1 cellular context compared by ENCODE assay signal in the genomic region with DNA sequence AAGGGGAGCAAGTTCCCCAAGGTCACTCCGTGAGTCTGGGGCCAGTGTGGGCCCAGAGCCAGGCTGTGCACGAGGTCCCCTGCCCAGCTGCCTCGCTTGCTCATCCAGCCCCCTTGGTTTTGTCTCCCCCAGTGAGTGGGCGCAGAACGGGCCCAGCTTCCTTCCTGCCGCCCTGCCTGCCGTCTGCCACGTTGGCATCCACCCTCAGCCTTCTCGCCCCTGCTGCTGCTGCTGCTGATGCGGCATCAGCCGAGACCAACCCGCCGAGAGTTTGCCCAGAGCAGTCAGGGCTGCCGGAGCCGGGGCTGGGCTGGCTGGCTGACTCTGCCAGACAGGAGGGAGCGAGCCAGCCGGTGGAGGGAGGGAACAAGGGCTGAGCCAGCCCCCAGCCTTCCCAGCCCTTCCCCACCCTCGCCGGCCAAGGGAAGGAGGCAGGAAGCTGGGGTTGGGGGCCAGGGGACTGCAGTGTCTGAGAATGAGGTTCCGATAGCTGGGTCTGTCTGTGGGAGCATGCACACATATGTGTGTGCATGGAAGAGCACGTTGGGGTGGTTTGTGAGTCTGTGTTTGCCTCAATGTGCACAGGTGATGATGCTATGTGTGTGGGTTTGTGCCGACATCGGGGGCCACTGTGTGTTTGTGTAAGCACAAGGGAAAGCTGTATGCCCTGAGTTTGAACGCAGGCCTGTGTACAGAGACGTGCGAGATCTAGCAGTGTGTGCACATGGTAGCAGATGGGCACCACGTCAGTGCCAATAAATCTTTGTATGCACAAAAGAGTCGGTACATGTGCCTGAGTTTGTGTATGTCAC.
TF ChIP-seq lines count a peak whose summit lies in the region.

No MANE protein-coding gene starts in this region.

TF ChIP-seq in HepG2, 621 proteins besides CTCF, POLR2A, EP300 and RAD21 (continued from another document and continues in another):
- TF ChIP-seq, protein P1, sequence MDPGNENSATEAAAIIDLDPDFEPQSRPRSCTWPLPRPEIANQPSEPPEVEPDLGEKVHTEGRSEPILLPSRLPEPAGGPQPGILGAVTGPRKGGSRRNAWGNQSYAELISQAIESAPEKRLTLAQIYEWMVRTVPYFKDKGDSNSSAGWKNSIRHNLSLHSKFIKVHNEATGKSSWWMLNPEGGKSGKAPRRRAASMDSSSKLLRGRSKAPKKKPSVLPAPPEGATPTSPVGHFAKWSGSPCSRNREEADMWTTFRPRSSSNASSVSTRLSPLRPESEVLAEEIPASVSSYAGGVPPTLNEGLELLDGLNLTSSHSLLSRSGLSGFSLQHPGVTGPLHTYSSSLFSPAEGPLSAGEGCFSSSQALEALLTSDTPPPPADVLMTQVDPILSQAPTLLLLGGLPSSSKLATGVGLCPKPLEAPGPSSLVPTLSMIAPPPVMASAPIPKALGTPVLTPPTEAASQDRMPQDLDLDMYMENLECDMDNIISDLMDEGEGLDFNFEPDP (CRISPR knock-in tag; conservative IDR thresholded peaks at IDR 0.05): no peak
- TF ChIP-seq ZNF343 (CRISPR knock-in tag; IDR thresholded peaks at IDR 0.05): no peak
- TF ChIP-seq, protein P2, sequence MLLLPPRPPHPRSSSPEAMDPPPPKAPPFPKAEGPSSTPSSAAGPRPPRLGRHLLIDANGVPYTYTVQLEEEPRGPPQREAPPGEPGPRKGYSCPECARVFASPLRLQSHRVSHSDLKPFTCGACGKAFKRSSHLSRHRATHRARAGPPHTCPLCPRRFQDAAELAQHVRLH (CRISPR knock-in tag; IDR thresholded peaks at IDR 0.05; ENCODE audit: borderline replicate concordance, low read depth): no peak
- TF ChIP-seq, protein P3, sequence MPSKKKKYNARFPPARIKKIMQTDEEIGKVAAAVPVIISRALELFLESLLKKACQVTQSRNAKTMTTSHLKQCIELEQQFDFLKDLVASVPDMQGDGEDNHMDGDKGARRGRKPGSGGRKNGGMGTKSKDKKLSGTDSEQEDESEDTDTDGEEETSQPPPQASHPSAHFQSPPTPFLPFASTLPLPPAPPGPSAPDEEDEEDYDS (CRISPR knock-in tag; IDR thresholded peaks at IDR 0.05): 0 out of 2 replicates have a peak, but pooled peaks have one; percentile 15
- TF ChIP-seq CENPT (CRISPR knock-in tag; IDR thresholded peaks at IDR 0.05; ENCODE audit: low read depth): 0 out of 2 replicates have a peak, but pooled peaks have one; percentile 5
- TF ChIP-seq AKAP8 (CRISPR knock-in tag; IDR thresholded peaks at IDR 0.05): no peak
- no peak for TF ChIP-seq TEAD2 (CRISPR knock-in tag; IDR thresholded peaks at IDR 0.05)
- TF ChIP-seq NCOA5 (CRISPR knock-in tag; IDR thresholded peaks at IDR 0.05): no peak
- TF ChIP-seq PHF8 (CRISPR knock-in tag; IDR thresholded peaks at IDR 0.05): 0 out of 2 replicates have a peak, but pooled peaks have one; percentile 46
- TF ChIP-seq, protein P4, sequence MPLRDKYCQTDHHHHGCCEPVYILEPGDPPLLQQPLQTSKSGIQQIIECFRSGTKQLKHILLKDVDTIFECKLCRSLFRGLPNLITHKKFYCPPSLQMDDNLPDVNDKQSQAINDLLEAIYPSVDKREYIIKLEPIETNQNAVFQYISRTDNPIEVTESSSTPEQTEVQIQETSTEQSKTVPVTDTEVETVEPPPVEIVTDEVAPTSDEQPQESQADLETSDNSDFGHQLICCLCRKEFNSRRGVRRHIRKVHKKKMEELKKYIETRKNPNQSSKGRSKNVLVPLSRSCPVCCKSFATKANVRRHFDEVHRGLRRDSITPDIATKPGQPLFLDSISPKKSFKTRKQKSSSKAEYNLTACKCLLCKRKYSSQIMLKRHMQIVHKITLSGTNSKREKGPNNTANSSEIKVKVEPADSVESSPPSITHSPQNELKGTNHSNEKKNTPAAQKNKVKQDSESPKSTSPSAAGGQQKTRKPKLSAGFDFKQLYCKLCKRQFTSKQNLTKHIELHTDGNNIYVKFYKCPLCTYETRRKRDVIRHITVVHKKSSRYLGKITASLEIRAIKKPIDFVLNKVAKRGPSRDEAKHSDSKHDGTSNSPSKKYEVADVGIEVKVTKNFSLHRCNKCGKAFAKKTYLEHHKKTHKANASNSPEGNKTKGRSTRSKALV (CRISPR knock-in tag; IDR thresholded peaks at IDR 0.05): 0 out of 2 replicates have a peak, but pooled peaks have one; percentile 28
- TF ChIP-seq ZNF230 (CRISPR knock-in tag; IDR thresholded peaks at IDR 0.05): 0 out of 2 replicates have a peak, but pooled peaks have one; percentile 10
- TF ChIP-seq HOXA3 (CRISPR knock-in tag; IDR thresholded peaks at IDR 0.05): no peak; the same call in 1 of the 2 replicates
- no peak for TF ChIP-seq MAFK (conservative IDR thresholded peaks at IDR 0.05 in 1 of 2, IDR thresholded peaks at IDR 0.05 in 1 of 2; ENCODE audit: low read length in 2 of 2)
- TF ChIP-seq, protein P5, sequence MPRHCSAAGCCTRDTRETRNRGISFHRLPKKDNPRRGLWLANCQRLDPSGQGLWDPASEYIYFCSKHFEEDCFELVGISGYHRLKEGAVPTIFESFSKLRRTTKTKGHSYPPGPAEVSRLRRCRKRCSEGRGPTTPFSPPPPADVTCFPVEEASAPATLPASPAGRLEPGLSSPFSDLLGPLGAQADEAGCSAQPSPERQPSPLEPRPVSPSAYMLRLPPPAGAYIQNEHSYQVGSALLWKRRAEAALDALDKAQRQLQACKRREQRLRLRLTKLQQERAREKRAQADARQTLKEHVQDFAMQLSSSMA (CRISPR knock-in tag; IDR thresholded peaks at IDR 0.05): no peak
- no peak for TF ChIP-seq RARA (CRISPR knock-in tag; IDR thresholded peaks at IDR 0.05)
- no peak for TF ChIP-seq MTA3 (CRISPR knock-in tag; IDR thresholded peaks at IDR 0.05)
- no peak for TF ChIP-seq LCORL (IDR thresholded peaks at IDR 0.05)
- TF ChIP-seq LCORL (CRISPR knock-in tag; IDR thresholded peaks at IDR 0.05): 0 out of 2 replicates have a peak, but pooled peaks have one; percentile 42
- TF ChIP-seq KMT2A (CRISPR knock-in tag; IDR thresholded peaks at IDR 0.05): no peak
- no peak for TF ChIP-seq HHEX (CRISPR knock-in tag; IDR thresholded peaks at IDR 0.05)
- peak; percentile 68; the same call in 1 of the 2 replicates for TF ChIP-seq ZNF891 (CRISPR knock-in tag; IDR thresholded peaks at IDR 0.05)
- no peak for TF ChIP-seq FOXA1 (IDR thresholded peaks at IDR 0.05)
- 0 out of 2 replicates have a peak, but pooled peaks have one; percentile 16 for TF ChIP-seq FOXA1 (CRISPR knock-in tag; IDR thresholded peaks at IDR 0.05)
- 0 out of 2 replicates have a peak, but pooled peaks have one; percentile 13 for TF ChIP-seq ZNF263 (CRISPR knock-in tag; IDR thresholded peaks at IDR 0.05)
- TF ChIP-seq, protein P6, sequence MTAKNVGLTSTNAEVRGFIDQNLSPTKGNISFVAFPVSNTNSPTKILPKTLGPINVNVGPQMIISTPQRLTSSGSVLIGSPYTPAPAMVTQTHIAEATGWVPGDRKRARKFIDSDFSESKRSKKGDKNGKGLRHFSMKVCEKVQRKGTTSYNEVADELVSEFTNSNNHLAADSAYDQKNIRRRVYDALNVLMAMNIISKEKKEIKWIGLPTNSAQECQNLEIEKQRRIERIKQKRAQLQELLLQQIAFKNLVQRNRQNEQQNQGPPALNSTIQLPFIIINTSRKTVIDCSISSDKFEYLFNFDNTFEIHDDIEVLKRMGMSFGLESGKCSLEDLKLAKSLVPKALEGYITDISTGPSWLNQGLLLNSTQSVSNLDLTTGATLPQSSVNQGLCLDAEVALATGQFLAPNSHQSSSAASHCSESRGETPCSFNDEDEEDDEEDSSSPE (CRISPR knock-in tag; IDR thresholded peaks at IDR 0.05): 0 out of 2 replicates have a peak, but pooled peaks have one; percentile 9
- no peak for TF ChIP-seq ZNF720 (CRISPR knock-in tag; IDR thresholded peaks at IDR 0.05)
- TF ChIP-seq ZNF253 (CRISPR knock-in tag; IDR thresholded peaks at IDR 0.05; ENCODE audit: borderline replicate concordance): no peak
- 0 out of 2 replicates have a peak, but pooled peaks have one; percentile 4 for TF ChIP-seq ZNF792 (CRISPR knock-in tag; IDR thresholded peaks at IDR 0.05)
- TF ChIP-seq, protein P7, sequence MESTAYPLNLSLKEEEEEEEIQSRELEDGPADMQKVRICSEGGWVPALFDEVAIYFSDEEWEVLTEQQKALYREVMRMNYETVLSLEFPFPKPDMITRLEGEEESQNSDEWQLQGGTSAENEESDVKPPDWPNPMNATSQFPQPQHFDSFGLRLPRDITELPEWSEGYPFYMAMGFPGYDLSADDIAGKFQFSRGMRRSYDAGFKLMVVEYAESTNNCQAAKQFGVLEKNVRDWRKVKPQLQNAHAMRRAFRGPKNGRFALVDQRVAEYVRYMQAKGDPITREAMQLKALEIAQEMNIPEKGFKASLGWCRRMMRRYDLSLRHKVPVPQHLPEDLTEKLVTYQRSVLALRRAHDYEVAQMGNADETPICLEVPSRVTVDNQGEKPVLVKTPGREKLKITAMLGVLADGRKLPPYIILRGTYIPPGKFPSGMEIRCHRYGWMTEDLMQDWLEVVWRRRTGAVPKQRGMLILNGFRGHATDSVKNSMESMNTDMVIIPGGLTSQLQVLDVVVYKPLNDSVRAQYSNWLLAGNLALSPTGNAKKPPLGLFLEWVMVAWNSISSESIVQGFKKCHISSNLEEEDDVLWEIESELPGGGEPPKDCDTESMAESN (CRISPR knock-in tag; conservative IDR thresholded peaks at IDR 0.05): no peak
- no peak for TF ChIP-seq ZSCAN30 (CRISPR knock-in tag; IDR thresholded peaks at IDR 0.05)
- TF ChIP-seq ZNF430 (CRISPR knock-in tag; IDR thresholded peaks at IDR 0.05): no peak
- no peak for TF ChIP-seq PAWR (CRISPR knock-in tag; IDR thresholded peaks at IDR 0.05; ENCODE audit: borderline replicate concordance)
- TF ChIP-seq ZNF724P (CRISPR knock-in tag; IDR thresholded peaks at IDR 0.05; ENCODE audit: borderline replicate concordance): 0 out of 2 replicates have a peak, but pooled peaks have one; percentile 13
- TF ChIP-seq, protein P8, sequence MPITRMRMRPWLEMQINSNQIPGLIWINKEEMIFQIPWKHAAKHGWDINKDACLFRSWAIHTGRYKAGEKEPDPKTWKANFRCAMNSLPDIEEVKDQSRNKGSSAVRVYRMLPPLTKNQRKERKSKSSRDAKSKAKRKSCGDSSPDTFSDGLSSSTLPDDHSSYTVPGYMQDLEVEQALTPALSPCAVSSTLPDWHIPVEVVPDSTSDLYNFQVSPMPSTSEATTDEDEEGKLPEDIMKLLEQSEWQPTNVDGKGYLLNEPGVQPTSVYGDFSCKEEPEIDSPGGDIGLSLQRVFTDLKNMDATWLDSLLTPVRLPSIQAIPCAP (CRISPR knock-in tag; IDR thresholded peaks at IDR 0.05; ENCODE audit: low read depth): no peak
- TF ChIP-seq, protein P9, sequence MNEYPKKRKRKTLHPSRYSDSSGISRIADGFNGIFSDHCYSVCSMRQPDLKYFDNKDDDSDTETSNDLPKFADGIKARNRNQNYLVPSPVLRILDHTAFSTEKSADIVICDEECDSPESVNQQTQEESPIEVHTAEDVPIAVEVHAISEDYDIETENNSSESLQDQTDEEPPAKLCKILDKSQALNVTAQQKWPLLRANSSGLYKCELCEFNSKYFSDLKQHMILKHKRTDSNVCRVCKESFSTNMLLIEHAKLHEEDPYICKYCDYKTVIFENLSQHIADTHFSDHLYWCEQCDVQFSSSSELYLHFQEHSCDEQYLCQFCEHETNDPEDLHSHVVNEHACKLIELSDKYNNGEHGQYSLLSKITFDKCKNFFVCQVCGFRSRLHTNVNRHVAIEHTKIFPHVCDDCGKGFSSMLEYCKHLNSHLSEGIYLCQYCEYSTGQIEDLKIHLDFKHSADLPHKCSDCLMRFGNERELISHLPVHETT (CRISPR knock-in tag; conservative IDR thresholded peaks at IDR 0.05): no peak
- TF ChIP-seq, protein P10, sequence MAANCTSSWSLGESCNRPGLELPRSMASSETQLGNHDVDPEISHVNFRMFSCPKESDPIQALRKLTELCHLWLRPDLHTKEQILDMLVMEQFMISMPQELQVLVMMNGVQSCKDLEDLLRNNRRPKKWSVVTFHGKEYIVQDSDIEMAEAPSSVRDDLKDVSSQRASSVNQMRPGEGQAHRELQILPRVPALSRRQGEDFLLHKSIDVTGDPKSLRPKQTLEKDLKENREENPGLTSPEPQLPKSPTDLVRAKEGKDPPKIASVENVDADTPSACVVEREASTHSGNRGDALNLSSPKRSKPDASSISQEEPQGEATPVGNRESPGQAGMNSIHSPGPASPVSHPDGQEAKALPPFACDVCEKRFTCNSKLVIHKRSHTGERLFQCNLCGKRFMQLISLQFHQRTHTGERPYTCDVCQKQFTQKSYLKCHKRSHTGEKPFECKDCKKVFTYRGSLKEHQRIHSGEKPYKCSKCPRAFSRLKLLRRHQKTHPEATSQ (CRISPR knock-in tag; IDR thresholded peaks at IDR 0.05; ENCODE audit: borderline replicate concordance): no peak
- TF ChIP-seq MXD4 (CRISPR knock-in tag; IDR thresholded peaks at IDR 0.05): no peak
- TF ChIP-seq, protein P11, sequence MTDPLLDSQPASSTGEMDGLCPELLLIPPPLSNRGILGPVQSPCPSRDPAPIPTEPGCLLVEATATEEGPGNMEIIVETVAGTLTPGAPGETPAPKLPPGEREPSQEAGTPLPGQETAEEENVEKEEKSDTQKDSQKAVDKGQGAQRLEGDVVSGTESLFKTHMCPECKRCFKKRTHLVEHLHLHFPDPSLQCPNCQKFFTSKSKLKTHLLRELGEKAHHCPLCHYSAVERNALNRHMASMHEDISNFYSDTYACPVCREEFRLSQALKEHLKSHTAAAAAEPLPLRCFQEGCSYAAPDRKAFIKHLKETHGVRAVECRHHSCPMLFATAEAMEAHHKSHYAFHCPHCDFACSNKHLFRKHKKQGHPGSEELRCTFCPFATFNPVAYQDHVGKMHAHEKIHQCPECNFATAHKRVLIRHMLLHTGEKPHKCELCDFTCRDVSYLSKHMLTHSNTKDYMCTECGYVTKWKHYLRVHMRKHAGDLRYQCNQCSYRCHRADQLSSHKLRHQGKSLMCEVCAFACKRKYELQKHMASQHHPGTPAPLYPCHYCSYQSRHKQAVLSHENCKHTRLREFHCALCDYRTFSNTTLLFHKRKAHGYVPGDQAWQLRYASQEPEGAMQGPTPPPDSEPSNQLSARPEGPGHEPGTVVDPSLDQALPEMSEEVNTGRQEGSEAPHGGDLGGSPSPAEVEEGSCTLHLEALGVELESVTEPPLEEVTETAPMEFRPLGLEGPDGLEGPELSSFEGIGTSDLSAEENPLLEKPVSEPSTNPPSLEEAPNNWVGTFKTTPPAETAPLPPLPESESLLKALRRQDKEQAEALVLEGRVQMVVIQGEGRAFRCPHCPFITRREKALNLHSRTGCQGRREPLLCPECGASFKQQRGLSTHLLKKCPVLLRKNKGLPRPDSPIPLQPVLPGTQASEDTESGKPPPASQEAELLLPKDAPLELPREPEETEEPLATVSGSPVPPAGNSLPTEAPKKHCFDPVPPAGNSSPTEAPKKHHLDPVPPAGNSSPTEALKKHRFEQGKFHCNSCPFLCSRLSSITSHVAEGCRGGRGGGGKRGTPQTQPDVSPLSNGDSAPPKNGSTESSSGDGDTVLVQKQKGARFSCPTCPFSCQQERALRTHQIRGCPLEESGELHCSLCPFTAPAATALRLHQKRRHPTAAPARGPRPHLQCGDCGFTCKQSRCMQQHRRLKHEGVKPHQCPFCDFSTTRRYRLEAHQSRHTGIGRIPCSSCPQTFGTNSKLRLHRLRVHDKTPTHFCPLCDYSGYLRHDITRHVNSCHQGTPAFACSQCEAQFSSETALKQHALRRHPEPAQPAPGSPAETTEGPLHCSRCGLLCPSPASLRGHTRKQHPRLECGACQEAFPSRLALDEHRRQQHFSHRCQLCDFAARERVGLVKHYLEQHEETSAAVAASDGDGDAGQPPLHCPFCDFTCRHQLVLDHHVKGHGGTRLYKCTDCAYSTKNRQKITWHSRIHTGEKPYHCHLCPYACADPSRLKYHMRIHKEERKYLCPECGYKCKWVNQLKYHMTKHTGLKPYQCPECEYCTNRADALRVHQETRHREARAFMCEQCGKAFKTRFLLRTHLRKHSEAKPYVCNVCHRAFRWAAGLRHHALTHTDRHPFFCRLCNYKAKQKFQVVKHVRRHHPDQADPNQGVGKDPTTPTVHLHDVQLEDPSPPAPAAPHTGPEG (CRISPR knock-in tag; IDR thresholded peaks at IDR 0.05): no peak
- TF ChIP-seq NFE2L1 (CRISPR knock-in tag; IDR thresholded peaks at IDR 0.05; ENCODE audit: borderline replicate concordance): no peak
- no peak for TF ChIP-seq ZNF282 (IDR thresholded peaks at IDR 0.05; ENCODE audit: partially characterized antibody)
